In the genomic region with DNA sequence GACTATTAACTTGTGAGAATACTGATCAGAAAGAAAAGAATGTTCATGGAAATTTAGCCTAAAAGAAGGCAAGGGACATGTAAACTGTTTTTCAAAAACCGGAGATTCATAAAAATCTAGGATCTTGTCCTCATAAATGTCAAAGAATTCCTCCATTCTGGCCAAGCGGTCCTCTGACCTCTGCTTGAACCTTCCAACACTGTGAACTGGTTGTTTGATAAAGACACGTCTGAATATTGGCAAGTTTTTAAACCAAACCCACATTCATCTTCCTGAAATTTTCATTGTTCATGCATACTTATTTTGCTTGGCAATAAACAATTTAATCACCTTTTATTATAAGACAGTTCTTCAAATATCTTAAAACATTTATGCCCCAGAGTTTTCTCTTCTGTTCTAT, we compare ENCODE assay signal across 27 cellular contexts. TPM values are rescaled to one million over a fixed set of nuclear protein-coding genes. Genes with fewer than 3 reads are reported as not detected.
"Had no signal": no experiment of that assay in that cellular context is flagged by ENCODE, and none has a peak within 500 bp of the region (broad histone marks: within the 10 kb centered on the region; RNA-seq: fewer than 3 reads in every experiment).

No MANE protein-coding gene starts in this region.

- ATAC-seq: activated CD4-positive, alpha-beta T cell treated with anti-CD3 and anti-CD28 coated beads for 36 hours; activated T-cell treated with anti-CD3 and anti-CD28 coated beads, Interleukin-2, amount 50 U/mL, for 72 hours; left ventricle myocardium superior; mucosa of descending colon; WTC11 had no signal

- H3K4me3 Mint-ChIP-seq: activated CD4-positive, alpha-beta memory T cell treated with anti-CD3 and anti-CD28 coated beads for 36 hours; activated CD4-positive, alpha-beta T cell treated with anti-CD3 and anti-CD28 coated beads for 36 hours; activated naive CD4-positive, alpha-beta T cell treated with anti-CD3 and anti-CD28 coated beads, Interleukin-2, amount 10 ng/mL, durations not matched to agents 7 days and 5 days; activated T-cell treated with anti-CD3 and anti-CD28 coated beads, Interleukin-2, amount 50 U/mL, for 72 hours; endodermal cell; memory B cell; naive B cell; neural crest cell; T-helper 1 cell treated with Interleukin-12 subunit alpha and Interleukin-12 subunit beta and Interleukin-4 antibody, amounts not matched to agents 30 μg/mL and 1 μg/mL, for 36 hours; WTC11 had no signal

- DNase-seq: activated CD4-positive, alpha-beta memory T cell treated with anti-CD3 and anti-CD28 coated beads for 36 hours; activated CD4-positive, alpha-beta T cell treated with anti-CD3 and anti-CD28 coated beads for 36 hours; activated effector memory CD4-positive, alpha-beta T cell treated with Interleukin-2 at 50 U/mL for 16 hours; activated naive CD4-positive, alpha-beta T cell treated with anti-CD3 and anti-CD28 coated beads, Interleukin-2, amount 10 ng/mL, durations not matched to agents 7 days and 5 days; activated T-cell treated with anti-CD3 and anti-CD28 coated beads, Interleukin-2, amount 50 U/mL, for 72 hours; amygdala; cerebellar nuclear complex; endodermal cell; foreskin melanocyte; left ventricle myocardium superior; mucosa of descending colon; naive B cell; occipital lobe; retina; spleen; stimulated activated CD4-positive, alpha-beta T cell treated with anti-CD3 and anti-CD28 coated beads, Interleukin-4, amount 100 ng/mL, for 1 hour; stimulated activated naive CD4-positive, alpha-beta T cell treated with Interleukin-2 at 50 U/mL for 16 hours; T1000; upper lobe of left lung had no signal

- H3K36me3 Mint-ChIP-seq: memory B cell, naive B cell had no signal

- H3K9me3 ChIP-seq: mucosa of descending colon, spleen, thoracic aorta, upper lobe of left lung had no signal

- H3K9me3 Mint-ChIP-seq: activated CD4-positive, alpha-beta memory T cell treated with anti-CD3 and anti-CD28 coated beads for 36 hours; activated naive CD4-positive, alpha-beta T cell treated with anti-CD3 and anti-CD28 coated beads, Interleukin-2, amount 10 ng/mL, durations not matched to agents 7 days and 5 days; activated T-cell treated with anti-CD3 and anti-CD28 coated beads, Interleukin-2, amount 50 U/mL, for 72 hours; endodermal cell; memory B cell; naive B cell; neural crest cell; T-helper 1 cell treated with Interleukin-12 subunit alpha and Interleukin-12 subunit beta and Interleukin-4 antibody, amounts not matched to agents 30 μg/mL and 1 μg/mL, for 36 hours; WTC11 had no signal

- H3K4me3 ChIP-seq: coronary artery, mucosa of descending colon, spleen, thoracic aorta, upper lobe of left lung had no signal

- H3K36me3 ChIP-seq: thoracic aorta, upper lobe of left lung had no signal

- H3K4me1 ChIP-seq: spleen, upper lobe of left lung had no signal

- H3K4me1 Mint-ChIP-seq: activated CD4-positive, alpha-beta T cell treated with anti-CD3 and anti-CD28 coated beads for 36 hours; activated naive CD4-positive, alpha-beta T cell treated with anti-CD3 and anti-CD28 coated beads, Interleukin-2, amount 10 ng/mL, durations not matched to agents 7 days and 5 days; endodermal cell; memory B cell; naive B cell; neural crest cell had no signal

- H3K27me3 ChIP-seq: spleen, upper lobe of left lung had no signal

- H3K27ac Mint-ChIP-seq: activated CD4-positive, alpha-beta memory T cell treated with anti-CD3 and anti-CD28 coated beads for 36 hours; activated CD4-positive, alpha-beta T cell treated with anti-CD3 and anti-CD28 coated beads for 36 hours; activated naive CD4-positive, alpha-beta T cell treated with anti-CD3 and anti-CD28 coated beads, Interleukin-2, amount 10 ng/mL, durations not matched to agents 7 days and 5 days; activated T-cell treated with anti-CD3 and anti-CD28 coated beads, Interleukin-2, amount 50 U/mL, for 72 hours; endodermal cell; memory B cell; naive B cell; T-helper 1 cell treated with Interleukin-12 subunit alpha and Interleukin-12 subunit beta and Interleukin-4 antibody, amounts not matched to agents 30 μg/mL and 1 μg/mL, for 36 hours; WTC11 had no signal

- H3K27me3 Mint-ChIP-seq: activated CD4-positive, alpha-beta memory T cell treated with anti-CD3 and anti-CD28 coated beads for 36 hours; activated CD4-positive, alpha-beta T cell treated with anti-CD3 and anti-CD28 coated beads for 36 hours; activated naive CD4-positive, alpha-beta T cell treated with anti-CD3 and anti-CD28 coated beads, Interleukin-2, amount 10 ng/mL, durations not matched to agents 7 days and 5 days; memory B cell; naive B cell had no signal

- H3K27ac ChIP-seq: coronary artery, spleen, thoracic aorta, upper lobe of left lung had no signal

RNA-seq across cellular contexts. Expression of a gene that starts 59.6 kb away (rescaled TPM):
- total RNA-seq: activated CD4-positive, alpha-beta memory T cell treated with anti-CD3 and anti-CD28 coated beads for 36 hours; activated CD4-positive, alpha-beta T cell treated with anti-CD3 and anti-CD28 coated beads for 36 hours; activated T-cell treated with anti-CD3 and anti-CD28 coated beads, Interleukin-2, amount 50 U/mL, for 72 hours; endodermal cell; epithelial cell of proximal tubule; left ventricle myocardium superior; mucosa of descending colon; neural crest cell; occipital lobe; posterior vena cava; spleen; thoracic aorta; upper lobe of left lung; WTC11 had no signal
- polyA plus RNA-seq: spleen had no signal
